In the genomic region with DNA sequence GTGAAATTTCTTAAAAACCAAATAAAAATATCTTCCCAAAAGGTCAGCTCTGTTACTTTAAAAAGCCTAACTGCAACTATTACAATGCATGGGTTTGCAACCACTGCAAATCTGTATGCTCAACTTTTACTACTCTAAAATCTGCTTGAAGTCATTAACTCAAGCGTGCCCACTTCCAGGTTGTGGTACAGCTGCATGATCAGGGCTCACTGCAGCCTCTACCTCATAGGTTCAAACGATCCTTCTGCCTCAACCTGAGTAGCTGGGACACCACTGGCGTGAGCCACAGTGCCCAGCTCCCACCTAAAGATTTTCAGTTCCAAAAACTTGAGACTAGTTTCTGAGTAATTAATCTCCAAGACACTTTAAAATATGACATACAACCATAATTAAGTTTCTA, we compare ENCODE assay signal across 15 cellular contexts. TPM values are rescaled to one million over a fixed set of nuclear protein-coding genes. Genes with fewer than 3 reads are reported as not detected.
DNase-seq lines count a peak whose midpoint lies in the region; ATAC-seq, FAIRE-seq and TF ChIP-seq lines count a peak whose summit lies in the region.
"Had no signal": no experiment of that assay in that cellular context is flagged by ENCODE, and none has a peak within 500 bp of the region (broad histone marks: within the 10 kb centered on the region; RNA-seq: fewer than 3 reads in every experiment).

No MANE protein-coding gene starts in this region.

- no peak for TF ChIP-seq RAD21 in HepG2 (CRISPR knock-in tag; IDR thresholded peaks at IDR 0.05)

- POLR2A ChIA-PET in HepG2 (lab: Yijun Ruan, JAX), result interaction anchor here (1.1 to 2.7 kb wide), 3 partner anchors 8 to 36 kb away, joined by 4 to 18 read pairs (median 10); a partner anchor contains a TSS

- WGBS in HepG2 (ENCODE audit: low lambda C conversion rate), result 65% methylated on average over 3 of the region's 3 CpGs
- WGBS in right lobe of liver (ENCODE audit: insufficient coverage, low coverage, low lambda C conversion rate, missing lambda C conversion rate), result 25% methylated on average over 3 of the region's 3 CpGs
- 9% methylated on average over 3 of the region's 3 CpGs for WGBS in thymus

- TF ChIP-seq POLR2A in HepG2 (IDR thresholded peaks at IDR 0.05; ENCODE audit: insufficient read depth in 1 of 2, low read depth in 2 of 2, low read length in 2 of 2) (no peak), right lobe of liver (IDR thresholded peaks at IDR 0.05) (no peak)

- H3K4me2 ChIP-seq in HepG2 (ENCODE audit: low read depth, low read length), result peak overlapping the region; percentile 74
- H3K4me2 ChIP-seq in SU-DHL-6 (ENCODE audit: low read depth, low read length, poor library complexity, severe bottlenecking), result peak overlapping the region; percentile 40

- in situ Hi-C loops in HepG2 (cut with HindIII; ENCODE audit: extremely low pct_ligation_motif_present, low pct_unique_long_range_greater_than_20kb), result no loop called here

- H3K79me2 ChIP-seq in HepG2 (ENCODE audit: insufficient read depth, low read length), result peaks cover 100% of the 10 kb centered on the region
- H3K79me2 ChIP-seq in SU-DHL-6 (ENCODE audit: insufficient read depth, low read length), result peaks cover 100% of the 10 kb centered on the region

- ATAC-seq in HepG2 (no peak), right lobe of liver (no peak)
- ATAC-seq in effector memory CD8-positive, alpha-beta T cell (replicated peaks), result no peak
- ATAC-seq: left ventricle myocardium superior had no signal

- H3K4me1 ChIP-seq in HepG2 (ENCODE audit: insufficient read depth, low read length) (peaks cover 98% of the 10 kb centered on the region), right lobe of liver (peaks cover 0 to 78% (median 44%) of the 10 kb centered on the region in 4 donors), thymus (ENCODE audit: control insufficient read depth, insufficient read depth, low read length) (peaks cover 55% of the 10 kb centered on the region)

- H4K20me1 ChIP-seq in HepG2 (ENCODE audit: insufficient read depth, low read length), result peaks cover 96% of the 10 kb centered on the region
- peaks cover 72% of the 10 kb centered on the region for H4K20me1 ChIP-seq in SU-DHL-6 (ENCODE audit: low read depth, low read length)

- peak overlapping the region; percentile 88 to 90 for H3K4me3 Mint-ChIP-seq in effector memory CD8-positive, alpha-beta T cell

- H3K27me3 ChIP-seq in HepG2 (ENCODE audit: control insufficient read depth in 1 of 2, insufficient read depth in 2 of 2, low read length in 2 of 2), result no peaks in the 10 kb centered on the region
- no peaks in the 10 kb centered on the region for H3K27me3 ChIP-seq in right lobe of liver
- H3K27me3 ChIP-seq in SU-DHL-6 (ENCODE audit: low read length), result no peaks in the 10 kb centered on the region
- no peaks in the 10 kb centered on the region for H3K27me3 ChIP-seq in thymus (ENCODE audit: control insufficient read depth, insufficient read depth)
- H3K27me3 ChIP-seq: MG63, tibial artery had no signal

- H3K9me2 ChIP-seq in SU-DHL-6 (replicated peaks; ENCODE audit: insufficient read depth, low read length), result no peaks in the 10 kb centered on the region

- H3K9ac ChIP-seq in HepG2 (ENCODE audit: insufficient read depth, low read depth, low read length) (peak overlapping the region; percentile 32; the same call in 1 of the 2 replicates), SU-DHL-6 (ENCODE audit: low read length) (no peak overlapping the region)

- FAIRE-seq in HepG2 (lab: Jason Lieb, UNC), result no peak
- FAIRE-seq: G401.6 had no signal

- DNase-seq in HepG2 (ENCODE audit: low spot score) (no peak), right lobe of liver (no peak), GM19238 (ENCODE audit: insufficient read length, low spot score) (no peak), NCI-H2107 treated with DMSO at 0.1 percent for 48 hours (lab: John Stamatoyannopoulos, UW; ENCODE audit: unreplicated experiment) (no peak), SK-N-DZ (ENCODE audit: low spot score) (no peak)
- no peak for DNase-seq in effector memory CD8-positive, alpha-beta T cell
- DNase-seq: activated CD4-positive, CD25-positive, alpha-beta regulatory T cell; left ventricle myocardium superior; MG63; NCI-H446; SHP77 had no signal

- CTCF ChIA-PET in HepG2 (lab: Yijun Ruan, JAX; ENCODE audit: low intra/inter-chr PET ratio, low total read pairs), result interaction anchor here (1.7 kb wide), 1 partner anchor 11 kb away, joined by 6 read pairs; no protein-coding TSS in a partner anchor

- peaks cover 19% of the 10 kb centered on the region for H3K36me3 Mint-ChIP-seq in effector memory CD8-positive, alpha-beta T cell (ENCODE audit: insufficient read depth)

- peak overlapping the region; percentile 93 for H3K27ac ChIP-seq in HepG2 (ENCODE audit: extremely low read length, insufficient read depth, low read length)
- no peak overlapping the region for H3K27ac ChIP-seq in right lobe of liver
- H3K27ac ChIP-seq in SU-DHL-6 (ENCODE audit: low read depth, low read length), result peak overlapping the region; percentile 28; the same call in 1 of the 2 replicates
- peak overlapping the region; percentile 77 for H3K27ac ChIP-seq in thymus (ENCODE audit: low read depth)
- H3K27ac ChIP-seq: tibial artery had no signal

- TF ChIP-seq EP300 in HepG2 (IDR thresholded peaks at IDR 0.05; ENCODE audit: low read depth in 2 of 2, low read length in 2 of 2), result no peak
- no peak for TF ChIP-seq EP300 in HepG2 (CRISPR knock-in tag; IDR thresholded peaks at IDR 0.05; ENCODE audit: borderline replicate concordance)

- H3K4me1 Mint-ChIP-seq in effector memory CD8-positive, alpha-beta T cell (ENCODE audit: low read depth in 2 of 2), result peaks cover 70 to 84% of the 10 kb centered on the region in 2 donors

- no peak overlapping the region for H2AFZ ChIP-seq in HepG2 (ENCODE audit: low read length)
- H2AFZ ChIP-seq in SU-DHL-6 (ENCODE audit: low read depth, low read length, severe bottlenecking), result no peak overlapping the region

- H3K9me3 ChIP-seq in HepG2 (ENCODE audit: low read length) (no peaks in the 10 kb centered on the region), right lobe of liver (no peaks in the 10 kb centered on the region), SU-DHL-6 (ENCODE audit: insufficient read depth, low read length) (no peaks in the 10 kb centered on the region), thymus (ENCODE audit: control insufficient read depth) (no peaks in the 10 kb centered on the region)
- H3K9me3 ChIP-seq: MG63, tibial artery had no signal

- intact Hi-C loops in HepG2 (cut with micrococcal nuclease; ENCODE audit: unreplicated experiment), result no loop called here
- intact Hi-C loops in right lobe of liver (cut with DNase I), result no loop called here

- TF ChIP-seq CTCF in HepG2 (CRISPR knock-in tag; IDR thresholded peaks at IDR 0.05), result no peak
- TF ChIP-seq CTCF in right lobe of liver (IDR thresholded peaks at IDR 0.05), result no peak
- TF ChIP-seq CTCF in SU-DHL-6 (IDR thresholded peaks at IDR 0.05; ENCODE audit: insufficient read depth, low read length, poor library complexity, severe bottlenecking), result no peak

- no peaks in the 10 kb centered on the region for H3K9me3 Mint-ChIP-seq in effector memory CD8-positive, alpha-beta T cell

- BruUV-seq in HepG2 (replicated peaks; lab: Mats Ljungman, UMichigan), result no TSS peak

- peaks cover 9% of the 10 kb centered on the region; the same call in 1 of the 2 replicates for H3F3A ChIP-seq in SU-DHL-6 (ENCODE audit: insufficient read depth)

- H3K27me3 Mint-ChIP-seq in effector memory CD8-positive, alpha-beta T cell, result no peaks in the 10 kb centered on the region

- peak overlapping the region; percentile 56 to 92 for H3K27ac Mint-ChIP-seq in effector memory CD8-positive, alpha-beta T cell

- no peak overlapping the region; a peak in 1 of 6 replicates for H3K4me3 ChIP-seq in HepG2 (replicated peaks in 1 of 3; ENCODE audit: insufficient read depth in 1 of 3, low read depth in 2 of 3, low read length in 3 of 3)
- no peak overlapping the region for H3K4me3 ChIP-seq in right lobe of liver
- H3K4me3 ChIP-seq in SU-DHL-6 (ENCODE audit: insufficient read depth, low read length, poor library complexity, severe bottlenecking), result no peak overlapping the region
- H3K4me3 ChIP-seq in thymus (ENCODE audit: low read length), result no peak overlapping the region
- H3K4me3 ChIP-seq: MG63, tibial artery had no signal

- H3K36me3 ChIP-seq in HepG2 (replicated peaks in 1 of 2; ENCODE audit: control insufficient read depth in 1 of 2, insufficient read depth in 2 of 2, low read length in 2 of 2) (peaks cover 9 to 15% of the 10 kb centered on the region in 2 experiments; a peak in 4 of 5 replicates), right lobe of liver (peaks cover 0 to 8% (median 0%) of the 10 kb centered on the region in 4 donors), SU-DHL-6 (ENCODE audit: low read length) (0 out of 2 replicates have a peak, but pooled peaks cover 8% of the 10 kb centered on the region), thymus (ENCODE audit: control insufficient read depth, insufficient read depth) (peaks cover 11% of the 10 kb centered on the region)

RNA-seq across cellular contexts. Expression of a gene that starts 8.2 kb away (rescaled TPM):
- total RNA-seq in HepG2 (2016; rRNA removed; fragmentation: Illumina TruSeq; extraction: Trizol) (75.1 and 77.0 TPM in 2 replicates), right lobe of liver (10 to 100 TPM; 18.3 to 28.1 (median 21.1) TPM)
- 14.5 and 17.3 TPM in 2 replicates for total RNA-seq in HepG2 (2016; cell fraction: cytosol; rRNA removed; fragmentation: Illumina TruSeq; extraction: Trizol; ENCODE audit: low read depth)
- total RNA-seq in HepG2 (2016; cell fraction: insoluble cytoplasmic fraction; rRNA removed; fragmentation: Illumina TruSeq; extraction: Trizol), result 71.7 and 75.6 TPM in 2 replicates
- 32.1 and 34.1 TPM in 2 replicates for total RNA-seq in HepG2 (2016; cell fraction: membrane; rRNA removed; fragmentation: Illumina TruSeq; extraction: Trizol)
- 86.6 and 98.5 TPM in 2 replicates for total RNA-seq in HepG2 (2016; cell fraction: nucleus; rRNA removed; fragmentation: Illumina TruSeq; extraction: Trizol)
- polyA plus RNA-seq in HepG2 (2011; rRNA removed) (72.6 and 75.0 TPM in 2 replicates), thymus (33.2 TPM)
- 53.2 and 57.1 TPM in 2 replicates for polyA plus RNA-seq in HepG2 (2011; cell fraction: cytosol; rRNA removed)
- polyA plus RNA-seq in HepG2 (2011; cell fraction: nucleus; rRNA removed), result 292 and 297 TPM in 2 replicates
- 67.9 and 74.0 TPM in 2 replicates for polyA plus RNA-seq in HepG2 (2012)
- 3.0 TPM in 2 replicates for polyA plus RNA-seq in HepG2 (2016; cell fraction: cytosol; fragmentation: Illumina TruSeq; extraction: Trizol; ENCODE audit: low read depth)
- polyA plus RNA-seq in HepG2 (2016; cell fraction: insoluble cytoplasmic fraction; fragmentation: Illumina TruSeq; extraction: Trizol; ENCODE audit: low read depth), result 61.5 and 65.9 TPM in 2 replicates
- 10.9 and 11.6 TPM in 2 replicates for polyA plus RNA-seq in HepG2 (2016; cell fraction: membrane; fragmentation: Illumina TruSeq; extraction: Trizol; ENCODE audit: low read depth)
- 130 and 135 TPM in 2 replicates for polyA plus RNA-seq in HepG2 (2016; cell fraction: nucleus; fragmentation: Illumina TruSeq; extraction: Trizol; ENCODE audit: insufficient read depth, low read depth)
- 33.0 and 89.8 TPM in 2 replicates for polyA minus RNA-seq in HepG2 (2011; rRNA and poly(A)+ RNA removed; ENCODE audit: low replicate concordance)
- polyA minus RNA-seq in HepG2 (2011; cell fraction: cytosol; rRNA and poly(A)+ RNA removed), result 30.7 and 35.0 TPM in 2 replicates
- polyA minus RNA-seq in HepG2 (2011; cell fraction: nucleus; rRNA and poly(A)+ RNA removed), result 139 and 144 TPM in 2 replicates
- 66.0 and 80.4 TPM in 2 replicates for polyA plus RNA-seq in SK-N-DZ (2014; cell fraction: cytosol; rRNA removed)
- polyA plus RNA-seq in SK-N-DZ (2014; cell fraction: nucleus; rRNA removed), result 235 and 328 TPM in 2 replicates

RNA-seq across cellular contexts. Expression of a gene that starts 19.8 kb away (rescaled TPM):
- total RNA-seq in HepG2 (2016; rRNA removed; fragmentation: Illumina TruSeq; extraction: Trizol) (59.8 and 74.4 TPM in 2 replicates), right lobe of liver (10 to 100 TPM; 12.6 to 18.9 (median 15.1) TPM)
- 17.8 and 18.7 TPM in 2 replicates for total RNA-seq in HepG2 (2016; cell fraction: cytosol; rRNA removed; fragmentation: Illumina TruSeq; extraction: Trizol; ENCODE audit: low read depth)
- 60.3 and 68.0 TPM in 2 replicates for total RNA-seq in HepG2 (2016; cell fraction: insoluble cytoplasmic fraction; rRNA removed; fragmentation: Illumina TruSeq; extraction: Trizol)
- 45.9 and 46.6 TPM in 2 replicates for total RNA-seq in HepG2 (2016; cell fraction: membrane; rRNA removed; fragmentation: Illumina TruSeq; extraction: Trizol)
- total RNA-seq in HepG2 (2016; cell fraction: nucleus; rRNA removed; fragmentation: Illumina TruSeq; extraction: Trizol), result 35.6 and 42.8 TPM in 2 replicates
- polyA plus RNA-seq in HepG2 (2011; rRNA removed) (39.0 and 39.6 TPM in 2 replicates), thymus (24.0 TPM)
- 39.6 and 40.7 TPM in 2 replicates for polyA plus RNA-seq in HepG2 (2011; cell fraction: cytosol; rRNA removed)
- polyA plus RNA-seq in HepG2 (2011; cell fraction: nucleus; rRNA removed), result 23.9 and 26.9 TPM in 2 replicates
- polyA plus RNA-seq in HepG2 (2012), result 36.8 and 46.0 TPM in 2 replicates
- polyA plus RNA-seq in HepG2 (2016; cell fraction: cytosol; fragmentation: Illumina TruSeq; extraction: Trizol; ENCODE audit: low read depth), result 14.5 and 16.6 TPM in 2 replicates
- polyA plus RNA-seq in HepG2 (2016; cell fraction: insoluble cytoplasmic fraction; fragmentation: Illumina TruSeq; extraction: Trizol; ENCODE audit: low read depth), result 66.0 and 70.4 TPM in 2 replicates
- 31.6 and 32.0 TPM in 2 replicates for polyA plus RNA-seq in HepG2 (2016; cell fraction: membrane; fragmentation: Illumina TruSeq; extraction: Trizol; ENCODE audit: low read depth)
- polyA plus RNA-seq in HepG2 (2016; cell fraction: nucleus; fragmentation: Illumina TruSeq; extraction: Trizol; ENCODE audit: insufficient read depth, low read depth), result 58.8 and 62.9 TPM in 2 replicates
- polyA minus RNA-seq in HepG2 (2011; rRNA and poly(A)+ RNA removed; ENCODE audit: low replicate concordance), result 30.6 and 61.9 TPM in 2 replicates
- polyA minus RNA-seq in HepG2 (2011; cell fraction: cytosol; rRNA and poly(A)+ RNA removed), result 28.5 and 31.3 TPM in 2 replicates
- 27.2 and 34.4 TPM in 2 replicates for polyA minus RNA-seq in HepG2 (2011; cell fraction: nucleus; rRNA and poly(A)+ RNA removed)
- polyA plus RNA-seq in SK-N-DZ (2014; cell fraction: cytosol; rRNA removed), result 65.3 and 72.2 TPM in 2 replicates
- polyA plus RNA-seq in SK-N-DZ (2014; cell fraction: nucleus; rRNA removed), result 44.4 and 51.3 TPM in 2 replicates

RNA-seq across cellular contexts. Expression of a gene that starts 34.4 kb away (rescaled TPM):
- 33.6 and 110 TPM in 2 replicates for total RNA-seq in HepG2 (2016; rRNA removed; fragmentation: Illumina TruSeq; extraction: Trizol)
- 27.1 and 27.6 TPM in 2 replicates for total RNA-seq in HepG2 (2016; cell fraction: cytosol; rRNA removed; fragmentation: Illumina TruSeq; extraction: Trizol; ENCODE audit: low read depth)
- 25.3 and 116 TPM in 2 replicates for total RNA-seq in HepG2 (2016; cell fraction: insoluble cytoplasmic fraction; rRNA removed; fragmentation: Illumina TruSeq; extraction: Trizol)
- 36.6 and 38.0 TPM in 2 replicates for total RNA-seq in HepG2 (2016; cell fraction: membrane; rRNA removed; fragmentation: Illumina TruSeq; extraction: Trizol)
- total RNA-seq in HepG2 (2016; cell fraction: nucleus; rRNA removed; fragmentation: Illumina TruSeq; extraction: Trizol), result 145 and 168 TPM in 2 replicates
- 191 and 280 TPM in 2 replicates for polyA plus RNA-seq in HepG2 (2011; rRNA removed)
- polyA plus RNA-seq in HepG2 (2011; cell fraction: cytosol; rRNA removed), result 57.2 and 94.5 TPM in 2 replicates
- polyA plus RNA-seq in HepG2 (2011; cell fraction: nucleus; rRNA removed), result 3,698 and 4,960 TPM in 2 replicates
- polyA plus RNA-seq in HepG2 (2012), result 173 and 220 TPM in 2 replicates
- polyA plus RNA-seq in HepG2 (2016; cell fraction: cytosol; fragmentation: Illumina TruSeq; extraction: Trizol; ENCODE audit: low read depth), result 16.5 and 18.1 TPM in 2 replicates
- polyA plus RNA-seq in HepG2 (2016; cell fraction: insoluble cytoplasmic fraction; fragmentation: Illumina TruSeq; extraction: Trizol; ENCODE audit: low read depth), result 36.5 and 42.6 TPM in 2 replicates
- 30.7 and 32.6 TPM in 2 replicates for polyA plus RNA-seq in HepG2 (2016; cell fraction: membrane; fragmentation: Illumina TruSeq; extraction: Trizol; ENCODE audit: low read depth)
- 553 and 603 TPM in 2 replicates for polyA plus RNA-seq in HepG2 (2016; cell fraction: nucleus; fragmentation: Illumina TruSeq; extraction: Trizol; ENCODE audit: insufficient read depth, low read depth)
- polyA minus RNA-seq in HepG2 (2011; rRNA and poly(A)+ RNA removed; ENCODE audit: low replicate concordance), result 0.07 and 195 TPM in 2 replicates
- 33.4 and 43.3 TPM in 2 replicates for polyA minus RNA-seq in HepG2 (2011; cell fraction: cytosol; rRNA and poly(A)+ RNA removed)
- polyA minus RNA-seq in HepG2 (2011; cell fraction: nucleus; rRNA and poly(A)+ RNA removed), result 176 and 196 TPM in 2 replicates
- 10 to 100 TPM; 29.8 to 99.4 (median 54.1) TPM for total RNA-seq in right lobe of liver
- polyA plus RNA-seq in thymus, result 10.0 TPM
- polyA plus RNA-seq in SK-N-DZ (2014; cell fraction: cytosol; rRNA removed), result 1.1 and 1.5 TPM in 2 replicates
- polyA plus RNA-seq in SK-N-DZ (2014; cell fraction: nucleus; rRNA removed), result 4.9 and 6.9 TPM in 2 replicates

RNA-seq across cellular contexts. Expression of a gene that starts 56.5 kb away (rescaled TPM):
- total RNA-seq in HepG2 (2016; rRNA removed; fragmentation: Illumina TruSeq; extraction: Trizol) (20.0 and 21.1 TPM in 2 replicates), right lobe of liver (1 to 10 TPM; 2.9 to 5.1 (median 3.9) TPM)
- total RNA-seq in HepG2 (2016; cell fraction: cytosol; rRNA removed; fragmentation: Illumina TruSeq; extraction: Trizol; ENCODE audit: low read depth), result 13.3 and 17.7 TPM in 2 replicates
- 20.4 and 21.0 TPM in 2 replicates for total RNA-seq in HepG2 (2016; cell fraction: insoluble cytoplasmic fraction; rRNA removed; fragmentation: Illumina TruSeq; extraction: Trizol)
- 28.7 and 36.7 TPM in 2 replicates for total RNA-seq in HepG2 (2016; cell fraction: membrane; rRNA removed; fragmentation: Illumina TruSeq; extraction: Trizol)
- 11.4 and 12.6 TPM in 2 replicates for total RNA-seq in HepG2 (2016; cell fraction: nucleus; rRNA removed; fragmentation: Illumina TruSeq; extraction: Trizol)
- polyA plus RNA-seq in HepG2 (2011; rRNA removed) (14.2 and 14.8 TPM in 2 replicates), thymus (10.9 TPM)
- 9.0 and 11.8 TPM in 2 replicates for polyA plus RNA-seq in HepG2 (2011; cell fraction: cytosol; rRNA removed)
- polyA plus RNA-seq in HepG2 (2011; cell fraction: nucleus; rRNA removed), result 6.4 and 8.0 TPM in 2 replicates
- polyA plus RNA-seq in HepG2 (2012), result 12.4 and 13.3 TPM in 2 replicates
- 13.1 and 14.7 TPM in 2 replicates for polyA plus RNA-seq in HepG2 (2016; cell fraction: cytosol; fragmentation: Illumina TruSeq; extraction: Trizol; ENCODE audit: low read depth)
- polyA plus RNA-seq in HepG2 (2016; cell fraction: insoluble cytoplasmic fraction; fragmentation: Illumina TruSeq; extraction: Trizol; ENCODE audit: low read depth), result 19.5 and 20.9 TPM in 2 replicates
- polyA plus RNA-seq in HepG2 (2016; cell fraction: membrane; fragmentation: Illumina TruSeq; extraction: Trizol; ENCODE audit: low read depth), result 25.6 and 29.7 TPM in 2 replicates
- 21.4 and 23.1 TPM in 2 replicates for polyA plus RNA-seq in HepG2 (2016; cell fraction: nucleus; fragmentation: Illumina TruSeq; extraction: Trizol; ENCODE audit: insufficient read depth, low read depth)
- 4.7 and 6.4 TPM in 2 replicates for polyA minus RNA-seq in HepG2 (2011; rRNA and poly(A)+ RNA removed; ENCODE audit: low replicate concordance)
- polyA minus RNA-seq in HepG2 (2011; cell fraction: cytosol; rRNA and poly(A)+ RNA removed), result 9.9 and 10.2 TPM in 2 replicates
- polyA minus RNA-seq in HepG2 (2011; cell fraction: nucleus; rRNA and poly(A)+ RNA removed), result 5.2 and 6.1 TPM in 2 replicates
- 17.7 and 18.7 TPM in 2 replicates for polyA plus RNA-seq in SK-N-DZ (2014; cell fraction: cytosol; rRNA removed)
- 12.5 and 14.3 TPM in 2 replicates for polyA plus RNA-seq in SK-N-DZ (2014; cell fraction: nucleus; rRNA removed)

Comparison
In these comparisons a context has a peak if more than half of its experiments do, and no peak if none do; other contexts are left out.
1. H3K27ac ChIP-seq: peak in HepG2 (single experiment), SU-DHL-6 (single experiment) and thymus (single experiment); none in right lobe of liver (0 of 3).